1 cellular context compared by ENCODE assay signal in genomic region chr4:168522371-168522770, GRCh38.
TF ChIP-seq lines count a peak whose summit lies in the region.

No MANE protein-coding gene starts in this region.

TF ChIP-seq in HCT116, 20 proteins besides CTCF, POLR2A, EP300 and RAD21:
- no peak for TF ChIP-seq ZNF274 (IDR thresholded peaks at IDR 0.05; ENCODE audit: low read depth, low read length)
- no peak for TF ChIP-seq CBX3 (IDR thresholded peaks at IDR 0.05; ENCODE audit: low read depth)
- no peak for TF ChIP-seq EGR1 (IDR thresholded peaks at IDR 0.05; ENCODE audit: low read depth)
- no peak for TF ChIP-seq ZFX (IDR thresholded peaks at IDR 0.05)
- no peak for TF ChIP-seq ELF1 (IDR thresholded peaks at IDR 0.05; ENCODE audit: borderline replicate concordance, low read depth)
- TF ChIP-seq, protein P1, sequence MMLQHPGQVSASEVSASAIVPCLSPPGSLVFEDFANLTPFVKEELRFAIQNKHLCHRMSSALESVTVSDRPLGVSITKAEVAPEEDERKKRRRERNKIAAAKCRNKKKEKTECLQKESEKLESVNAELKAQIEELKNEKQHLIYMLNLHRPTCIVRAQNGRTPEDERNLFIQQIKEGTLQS (IDR thresholded peaks at IDR 0.05): no peak
- no peak for TF ChIP-seq SRF (IDR thresholded peaks at IDR 0.05; ENCODE audit: low read depth)
- no peak for TF ChIP-seq FOSL1 (IDR thresholded peaks at IDR 0.05; ENCODE audit: low read depth)
- TF ChIP-seq EZH2 (IDR thresholded peaks at IDR 0.05): no peak
